19 cellular contexts compared by ENCODE assay signal in genomic region chr11:95379460-95379859, GRCh38.
"Had no signal": no experiment of that assay in that cellular context is flagged by ENCODE, and none has a peak within 500 bp of the region (broad histone marks: within the 10 kb centered on the region; RNA-seq: fewer than 3 reads in every experiment).

No MANE protein-coding gene starts in this region.

- H3K4me1 ChIP-seq: SJSA1 had no signal

- H3K9me3 ChIP-seq: SJSA1 had no signal

- H3K27me3 ChIP-seq: SJSA1 had no signal

- DNase-seq: KBM-7, MV-4-11, NCI-H1048, NCI-H1105, NCI-H1417, NCI-H1436 treated with DMSO at 0.1 percent for 48 hours, NCI-H1694, NCI-H187 treated with DMSO at 0.1 percent for 48 hours, NCI-H2029 treated with DMSO at 0.1 percent for 48 hours, NCI-H2171, NCI-H226, NCI-H446, NCI-H510A, NCI-H774, Right ventricle myocardium superior, RPMI8226, SIG-M5 had no signal

- FAIRE-seq: RCC 7860 had no signal

- H3K4me3 ChIP-seq: SJSA1 had no signal

- H3K27ac ChIP-seq: SJSA1 had no signal

- H3K36me3 ChIP-seq: SJSA1 had no signal
